ENCODE assay signal across 8 cellular contexts in the genomic region with DNA sequence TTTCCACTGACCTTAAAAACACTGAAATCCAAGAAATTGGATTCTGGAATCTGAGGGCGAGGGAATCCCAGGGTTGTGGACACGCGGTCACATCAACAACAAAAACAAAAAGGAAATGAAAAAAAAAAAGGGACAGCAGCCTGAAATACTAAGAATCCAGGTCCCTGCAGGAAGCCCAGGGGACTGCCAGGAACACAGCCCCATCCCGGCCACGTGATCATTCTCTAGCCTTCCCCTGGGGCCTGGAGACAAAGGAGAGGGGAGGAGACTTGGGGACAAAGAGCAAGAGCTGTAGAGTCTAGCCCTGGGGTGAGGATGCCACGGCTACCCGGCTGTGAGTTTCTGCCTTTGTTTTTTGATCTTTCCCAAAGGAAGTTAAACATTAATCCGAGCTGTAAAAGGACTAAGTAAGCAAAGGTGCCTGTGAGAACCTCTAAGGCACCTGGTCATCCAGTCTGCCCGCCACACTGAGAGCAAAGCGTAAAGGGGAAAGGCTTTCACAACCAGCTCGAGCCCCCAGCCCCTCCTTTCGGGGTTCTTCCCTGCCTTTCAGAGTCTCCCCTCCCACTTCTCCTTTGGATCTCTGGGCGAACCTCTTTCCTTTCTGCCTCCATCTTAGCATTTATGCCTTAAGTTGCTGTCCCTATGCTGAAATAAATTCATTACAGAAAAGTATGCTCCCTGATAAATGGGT. TPM values are rescaled to one million over a fixed set of nuclear protein-coding genes. Genes with fewer than 3 reads are reported as not detected.
DNase-seq lines count a peak whose midpoint lies in the region; ATAC-seq and TF ChIP-seq lines count a peak whose summit lies in the region.

No MANE protein-coding gene starts in this region.

- peak overlapping the region; percentile 65 for H3K4me2 ChIP-seq in skeletal muscle satellite cell (ENCODE audit: low read length)

- H3K4me3 ChIP-seq in cardiac fibroblast (replicated peaks in 1 of 2; ENCODE audit: low read depth in 2 of 2, low read length in 2 of 2): peak overlapping the region; percentile 17 to 34
- no peak overlapping the region for H3K4me3 ChIP-seq in skeletal muscle satellite cell (ENCODE audit: low read length)

- H3K36me3 ChIP-seq in ES-I3 (ENCODE audit: insufficient read depth, low read length) (no peaks in the 10 kb centered on the region), skeletal muscle satellite cell (ENCODE audit: insufficient read depth, low read length) (no peaks in the 10 kb centered on the region)

- peaks cover 24% of the 10 kb centered on the region for H3K27me3 ChIP-seq in skeletal muscle satellite cell (ENCODE audit: control insufficient read depth, insufficient read depth, low read length)

- TF ChIP-seq CTCF in cardiac fibroblast (IDR thresholded peaks at IDR 0.05; ENCODE audit: low read depth, low read length): peak; percentile 10

- H3K9ac ChIP-seq in ES-I3 (ENCODE audit: low read depth, low read length): peak overlapping the region; percentile 74
- peak overlapping the region; percentile 5 for H3K9ac ChIP-seq in skeletal muscle satellite cell (ENCODE audit: low read depth, low read length)

- DNase-seq in NCI-H2227 treated with DMSO at 0.1 percent for 48 hours (lab: John Stamatoyannopoulos, UW) (peak; percentile 98), cardiac fibroblast (ENCODE audit: low read depth in 2 of 2) (peak; percentile 52 to 67), iPS-NIHi7 (ENCODE audit: extremely low spot score) (peak; percentile 97), activated gamma-delta T cell treated with Interleukin-2 at 50 U/mL for 16 hours (no peak)
- DNase-seq in stimulated activated naive CD4-positive, alpha-beta T cell treated with Interleukin-2 at 50 U/mL for 16 hours (lab: John Stamatoyannopoulos, UW): no peak

- H3K4me1 ChIP-seq in ES-I3 (ENCODE audit: insufficient read depth, low read length): peaks cover 14% of the 10 kb centered on the region
- peaks cover 8% of the 10 kb centered on the region for H3K4me1 ChIP-seq in skeletal muscle satellite cell (ENCODE audit: control insufficient read depth, insufficient read depth, low read length)

- ATAC-seq in GM21447 (IDR thresholded peaks at IDR 0.05; ENCODE audit: unreplicated experiment): no peak

- H3K9me3 ChIP-seq in ES-I3 (ENCODE audit: control insufficient read depth, insufficient read depth, low read length) (no peaks in the 10 kb centered on the region), skeletal muscle satellite cell (replicated peaks; ENCODE audit: low read length) (no peaks in the 10 kb centered on the region)

RNA-seq across cellular contexts. Expression of gene EPCAM, which starts 24.1 kb away (rescaled TPM):
- total RNA-seq in skeletal muscle satellite cell (2012; rRNA removed): not detected in 2 replicates

RNA-seq across cellular contexts. Expression of gene MSH2, which starts 57.9 kb away (rescaled TPM):
- 17.5 and 18.3 TPM in 2 replicates for total RNA-seq in skeletal muscle satellite cell (2012; rRNA removed)

Comparison
In these comparisons a context has a peak if more than half of its experiments do, and no peak if none do; other contexts are left out.
1. DNase-seq: peak in NCI-H2227 treated with DMSO at 0.1 percent for 48 hours (single experiment), cardiac fibroblast (2 of 2) and iPS-NIHi7 (single experiment); none in stimulated activated naive CD4-positive, alpha-beta T cell treated with Interleukin-2 at 50 U/mL for 16 hours (single experiment) and activated gamma-delta T cell treated with Interleukin-2 at 50 U/mL for 16 hours (single experiment).